In the genomic region with DNA sequence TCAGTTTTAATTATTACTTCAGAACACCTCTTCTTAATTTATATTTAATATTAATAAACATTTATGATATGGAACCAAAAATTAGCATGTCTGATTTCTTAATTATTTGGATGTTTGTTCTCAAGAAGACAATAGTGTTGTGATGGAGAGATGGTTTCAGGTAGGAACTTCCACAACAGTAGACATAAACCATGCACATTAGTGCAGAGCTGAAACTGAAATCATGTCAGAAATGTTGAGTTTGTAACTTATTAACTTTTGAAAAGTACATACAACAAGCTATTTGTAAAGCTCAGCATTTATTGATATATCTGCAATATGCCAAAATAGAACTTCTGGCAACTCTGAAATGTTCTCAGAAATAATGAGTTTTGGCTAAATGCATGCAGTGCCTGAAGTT, we compare ENCODE assay signal across 22 cellular contexts. TPM values are rescaled to one million over a fixed set of nuclear protein-coding genes. Genes with fewer than 3 reads are reported as not detected.
DNase-seq lines count a peak whose midpoint lies in the region; ATAC-seq and TF ChIP-seq lines count a peak whose summit lies in the region.
"Had no signal": no experiment of that assay in that cellular context is flagged by ENCODE, and none has a peak within 500 bp of the region (broad histone marks: within the 10 kb centered on the region; RNA-seq: fewer than 3 reads in every experiment).

No MANE protein-coding gene starts in this region.

- TF ChIP-seq POLR2A in tibial nerve (IDR thresholded peaks at IDR 0.05), result no peak

- no peaks in the 10 kb centered on the region for H3K4me1 Mint-ChIP-seq in stimulated activated naive B cell treated with anti-CD40 and anti-IgM and Interleukin-4, amounts not matched to agents 10 μg/mL and 1 μg/mL and 100 μg/mL, for 72 hours

- H3K4me1 ChIP-seq in tibial nerve, result no peaks in the 10 kb centered on the region
- H3K4me1 ChIP-seq: gastroesophageal sphincter had no signal

- peak; percentile 86 for ATAC-seq in GM18498 (IDR thresholded peaks at IDR 0.05; ENCODE audit: unreplicated experiment)
- ATAC-seq in GM19452 (IDR thresholded peaks at IDR 0.05; ENCODE audit: unreplicated experiment), result peak; percentile 75
- peak; percentile 80 for ATAC-seq in HG02642 (IDR thresholded peaks at IDR 0.05; ENCODE audit: poor library complexity, unreplicated experiment)
- ATAC-seq in HG03342 (IDR thresholded peaks at IDR 0.05; ENCODE audit: unreplicated experiment), result peak; percentile 85
- ATAC-seq in stimulated activated naive B cell treated with anti-CD40 and anti-IgM and Interleukin-4, amounts not matched to agents 10 μg/mL and 1 μg/mL and 100 μg/mL, for 72 hours (replicated peaks), result no peak
- ATAC-seq: activated CD4-positive, alpha-beta T cell treated with anti-CD3 and anti-CD28 coated beads for 36 hours; gastroesophageal sphincter had no signal

- no peak overlapping the region for H3K4me3 ChIP-seq in tibial nerve
- H3K4me3 ChIP-seq: gastroesophageal sphincter had no signal

- H3K4me3 Mint-ChIP-seq in stimulated activated naive B cell treated with anti-CD40 and anti-IgM and Interleukin-4, amounts not matched to agents 10 μg/mL and 1 μg/mL and 100 μg/mL, for 72 hours, result no peak overlapping the region
- H3K4me3 Mint-ChIP-seq: activated CD4-positive, alpha-beta T cell treated with anti-CD3 and anti-CD28 coated beads for 36 hours; CD4-positive, alpha-beta T cell; H9; stimulated activated naive CD8-positive, alpha-beta T cell treated with anti-CD3 and anti-CD28 coated beads, Interleukin-15, Interleukin-2, amounts not matched to agents 100 ng/mL and 50 ng/mL, for 24 hours had no signal

- no peaks in the 10 kb centered on the region for H3K36me3 ChIP-seq in tibial nerve
- H3K36me3 ChIP-seq: gastroesophageal sphincter, neutrophil had no signal

- no peak for DNase-seq in stimulated activated naive B cell treated with anti-CD40 and anti-IgM and Interleukin-4, amounts not matched to agents 10 μg/mL and 1 μg/mL and 100 μg/mL, for 72 hours
- no peak for DNase-seq in tibial nerve (ENCODE audit: low spot score in 2 of 2)
- DNase-seq in NCI-H2107 treated with DMSO at 0.1 percent for 48 hours (lab: John Stamatoyannopoulos, UW; ENCODE audit: unreplicated experiment), result no peak
- no peak for DNase-seq in middle frontal gyrus (ENCODE audit: extremely low spot score, low spot score)
- DNase-seq: activated CD4-positive, alpha-beta T cell treated with anti-CD3 and anti-CD28 coated beads for 36 hours; activated T-cell treated with anti-CD3 and anti-CD28 coated beads, Interleukin-2, amount 50 U/mL, for 1 hour; CD4-positive, alpha-beta T cell; H9; NCI-H2029 treated with DMSO at 0.1 percent for 48 hours; NCI-H82 had no signal

- H3K27me3 Mint-ChIP-seq in stimulated activated naive B cell treated with anti-CD40 and anti-IgM and Interleukin-4, amounts not matched to agents 10 μg/mL and 1 μg/mL and 100 μg/mL, for 72 hours, result peaks cover 6 to 16% of the 10 kb centered on the region in 2 donors

- no peak overlapping the region for H3K27ac ChIP-seq in tibial nerve
- H3K27ac ChIP-seq: gastroesophageal sphincter, neutrophil, RWPE1 had no signal

- no peaks in the 10 kb centered on the region for H3K27me3 ChIP-seq in tibial nerve
- H3K27me3 ChIP-seq: gastroesophageal sphincter, neutrophil had no signal

- peaks cover 0 to 4% of the 10 kb centered on the region in 2 donors for H3K9me3 Mint-ChIP-seq in stimulated activated naive B cell treated with anti-CD40 and anti-IgM and Interleukin-4, amounts not matched to agents 10 μg/mL and 1 μg/mL and 100 μg/mL, for 72 hours
- H3K9me3 Mint-ChIP-seq: CD4-positive, alpha-beta T cell; stimulated activated naive CD8-positive, alpha-beta T cell treated with anti-CD3 and anti-CD28 coated beads, Interleukin-15, Interleukin-2, amounts not matched to agents 100 ng/mL and 50 ng/mL, for 24 hours had no signal

- TF ChIP-seq CTCF in tibial nerve (IDR thresholded peaks at IDR 0.05), result no peak

- no peaks in the 10 kb centered on the region for H3K9me3 ChIP-seq in tibial nerve
- H3K9me3 ChIP-seq: gastroesophageal sphincter, neutrophil had no signal

- no peaks in the 10 kb centered on the region for H3K36me3 Mint-ChIP-seq in stimulated activated naive B cell treated with anti-CD40 and anti-IgM and Interleukin-4, amounts not matched to agents 10 μg/mL and 1 μg/mL and 100 μg/mL, for 72 hours

- no peak overlapping the region for H3K27ac Mint-ChIP-seq in stimulated activated naive B cell treated with anti-CD40 and anti-IgM and Interleukin-4, amounts not matched to agents 10 μg/mL and 1 μg/mL and 100 μg/mL, for 72 hours
- H3K27ac Mint-ChIP-seq: activated CD4-positive, alpha-beta T cell treated with anti-CD3 and anti-CD28 coated beads for 36 hours; CD4-positive, alpha-beta T cell; H9; stimulated activated naive CD8-positive, alpha-beta T cell treated with anti-CD3 and anti-CD28 coated beads, Interleukin-15, Interleukin-2, amounts not matched to agents 100 ng/mL and 50 ng/mL, for 24 hours had no signal

- no peak for TF ChIP-seq EP300 in tibial nerve (IDR thresholded peaks at IDR 0.05)

RNA-seq across cellular contexts. Expression of a gene that starts 11.8 kb away (rescaled TPM):
- total RNA-seq in tibial nerve, result 10 to 100 TPM; 19.4 to 63.6 (median 22.5) TPM
- total RNA-seq: A172; activated CD4-positive, alpha-beta T cell treated with anti-CD3 and anti-CD28 coated beads for 36 hours; CD4-positive, alpha-beta T cell; HT-29; MCF 10A; T-helper 1 cell treated with Interleukin-12 subunit alpha and Interleukin-12 subunit beta and Interleukin-4 antibody, amounts not matched to agents 30 ng/mL and 1 ng/mL, for 36 hours had no signal

Comparison
In these comparisons a context has a peak if more than half of its experiments do, and no peak if none do; other contexts are left out.
1. ATAC-seq: peak in GM18498 (single experiment), GM19452 (single experiment), HG02642 (single experiment) and HG03342 (single experiment); none in stimulated activated naive B cell treated with anti-CD40 and anti-IgM and Interleukin-4, amounts not matched to agents 10 μg/mL and 1 μg/mL and 100 μg/mL, for 72 hours (0 of 2).